ENCODE assay signal across 8 cellular contexts in the genomic region with DNA sequence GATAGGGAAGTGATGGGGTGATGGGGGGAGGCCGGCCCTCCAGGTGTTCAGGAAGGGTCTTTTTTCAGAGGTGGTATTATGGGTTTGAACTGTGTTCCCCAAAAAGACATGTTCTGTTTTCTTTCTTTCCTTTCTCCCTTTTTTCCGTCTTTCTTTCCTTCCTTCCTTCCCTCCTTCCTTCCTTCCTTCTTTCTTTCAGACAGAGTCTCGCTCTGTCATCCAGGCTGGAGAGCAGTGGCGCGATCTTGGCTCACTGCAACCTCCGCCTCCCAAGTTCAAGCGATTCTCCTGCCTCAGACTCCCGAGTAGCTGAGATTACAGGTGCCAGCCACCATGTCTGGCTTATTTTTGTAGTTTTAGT. TPM values are rescaled to one million over a fixed set of nuclear protein-coding genes. Genes with fewer than 3 reads are reported as not detected.
DNase-seq lines count a peak whose midpoint lies in the region; ATAC-seq and TF ChIP-seq lines count a peak whose summit lies in the region.
"Not testable (repeated sequence)": the region's sequence is repeated elsewhere in the genome, so short reads cannot be mapped to it uniquely, and the experiment has no call there.

No MANE protein-coding gene starts in this region.

- not testable (repeated sequence) for H2AFZ ChIP-seq in HCT116 (ENCODE audit: low read depth, low read length, poor library complexity, severe bottlenecking); OCI-LY3 (ENCODE audit: low read depth, low read length)

- H3K9me2 ChIP-seq in HCT116 (ENCODE audit: insufficient read depth) = not testable (repeated sequence)

- peaks cover 15% of the 10 kb centered on the region for H3K79me2 ChIP-seq in HCT116 (ENCODE audit: insufficient read depth, low read length)
- H3K79me2 ChIP-seq in OCI-LY3 (ENCODE audit: low read length) = peaks cover 14% of the 10 kb centered on the region

- H3K4me3 ChIP-seq in BLaER1; HCT116 (replicated peaks in 1 of 2; ENCODE audit: low read depth in 1 of 2, low read length in 2 of 2); OCI-LY3 (ENCODE audit: low read length); WERI-Rb-1 (ENCODE audit: low read depth, low read length); endodermal cell (ENCODE audit: low read length); psoas muscle: not testable (repeated sequence)

- not testable (repeated sequence) for DNase-seq in HCT116 (ENCODE audit: low read depth, low spot score); WERI-Rb-1; endodermal cell; memory B cell (ENCODE audit: low spot score in 2 of 2); psoas muscle
- peak; percentile 22 for DNase-seq in germinal center (ENCODE audit: low spot score)

- TF ChIP-seq CTCF in HCT116 (IDR thresholded peaks at IDR 0.05 in 2 of 3, conservative IDR thresholded peaks at IDR 0.05 in 1 of 3; ENCODE audit: borderline replicate concordance in 1 of 3, insufficient read depth in 1 of 3, low read depth in 2 of 3, low read length in 2 of 3); OCI-LY3 (IDR thresholded peaks at IDR 0.05; ENCODE audit: low read depth, low read length); WERI-Rb-1 (IDR thresholded peaks at IDR 0.05; ENCODE audit: low read depth, low read length); endodermal cell (conservative IDR thresholded peaks at IDR 0.05); psoas muscle (IDR thresholded peaks at IDR 0.05): not testable (repeated sequence)

- peak overlapping the region; percentile 77 for H3K27ac Mint-ChIP-seq in endodermal cell
- not testable (repeated sequence) for H3K27ac Mint-ChIP-seq in memory B cell

- not testable (repeated sequence) for ATAC-seq in HCT116; memory B cell (ENCODE audit: low read depth); psoas muscle

- POLR2A ChIA-PET in HCT116 (lab: Charles Lee) = not testable (repeated sequence)

- H3K9me3 ChIP-seq in BLaER1 = peaks cover 13% of the 10 kb centered on the region
- not testable (repeated sequence) for H3K9me3 ChIP-seq in HCT116 (ENCODE audit: control insufficient read depth in 1 of 2, insufficient read depth in 1 of 2, low read depth in 1 of 2, low read length in 2 of 2); OCI-LY3 (ENCODE audit: insufficient read depth, low read length); WERI-Rb-1 (ENCODE audit: severe bottlenecking); endodermal cell (ENCODE audit: control insufficient read depth, low read length); psoas muscle

- CTCF ChIA-PET in HCT116 (lab: Charles Lee) = interaction anchor here (1.3 kb wide), 1 partner anchor 85 kb away, joined by 3 read pairs; no protein-coding TSS in a partner anchor

- not testable (repeated sequence) for H3K27me3 ChIP-seq in BLaER1; HCT116 (ENCODE audit: insufficient read depth, low read length); OCI-LY3 (ENCODE audit: low read depth, low read length); WERI-Rb-1 (ENCODE audit: insufficient read depth, low read depth, severe bottlenecking); endodermal cell (ENCODE audit: control insufficient read depth, insufficient read depth, low read length, poor library complexity, severe bottlenecking); psoas muscle (ENCODE audit: insufficient read depth in 3 of 3, low read length in 2 of 3)

- H3K4me1 Mint-ChIP-seq in endodermal cell (peaks cover 13% of the 10 kb centered on the region), memory B cell (peaks cover 17% of the 10 kb centered on the region)

- H3K36me3 Mint-ChIP-seq in endodermal cell (ENCODE audit: low read depth); memory B cell: not testable (repeated sequence)

- H3K36me3 ChIP-seq in BLaER1; HCT116 (ENCODE audit: control insufficient read depth in 1 of 2, insufficient read depth in 2 of 2, low read length in 2 of 2); OCI-LY3 (replicated peaks; ENCODE audit: low read depth, low read length); WERI-Rb-1; endodermal cell (ENCODE audit: control insufficient read depth, insufficient read depth, low read length); psoas muscle (ENCODE audit: insufficient read depth in 1 of 2, low read depth in 1 of 2): not testable (repeated sequence)

- not testable (repeated sequence) for TF ChIP-seq POLR2A in HCT116 (IDR thresholded peaks at IDR 0.05; ENCODE audit: borderline replicate concordance, extremely low read depth, insufficient read depth, insufficient read length)

- 93 to 94% methylated on average over 7 to 8 of the region's 8 CpGs for WGBS in endodermal cell (ENCODE audit: insufficient coverage in 1 of 2, insufficient read length in 1 of 2), 2 experiments
- WGBS in psoas muscle, 3 donors = 81 to 87% (median 85%) methylated on average over 8 of the region's 8 CpGs

- peaks cover 16% of the 10 kb centered on the region for H3K9me3 Mint-ChIP-seq in endodermal cell
- H3K9me3 Mint-ChIP-seq in memory B cell = not testable (repeated sequence)

- peaks cover 13% of the 10 kb centered on the region for H3K27me3 Mint-ChIP-seq in endodermal cell (ENCODE audit: insufficient read depth)
- not testable (repeated sequence) for H3K27me3 Mint-ChIP-seq in memory B cell

- RAD21 ChIA-PET in HCT116 (lab: Charles Lee; ENCODE audit: low non-redundant PET in 1 of 2, low total read pairs in 2 of 2, uncharacterized antibody in 2 of 2, unreplicated experiment in 2 of 2) = not testable (repeated sequence)

- intact Hi-C loops in HCT116 (cut with micrococcal nuclease); psoas muscle (cut with DNase I): not testable (repeated sequence)

- H3K27ac ChIP-seq in BLaER1; HCT116 (ENCODE audit: low read depth, low read length): not testable (repeated sequence)
- H3K27ac ChIP-seq in OCI-LY3 (ENCODE audit: low read length) = peak overlapping the region; percentile 68; the same call in 1 of the 2 replicates
- H3K27ac ChIP-seq in WERI-Rb-1 = peak overlapping the region; percentile 80
- H3K27ac ChIP-seq in endodermal cell (ENCODE audit: low read depth, low read length) = peak overlapping the region; percentile 82
- H3K27ac ChIP-seq in psoas muscle = peak overlapping the region; percentile 94

- H3K4me1 ChIP-seq in BLaER1 (peaks cover 35% of the 10 kb centered on the region), HCT116 (ENCODE audit: control insufficient read depth in 1 of 2, insufficient read depth in 2 of 2, low read length in 2 of 2) (peaks cover 9 to 39% of the 10 kb centered on the region in 2 experiments; a peak in 3 of 4 replicates), OCI-LY3 (ENCODE audit: low read length) (peaks cover 40% of the 10 kb centered on the region)
- not testable (repeated sequence) for H3K4me1 ChIP-seq in endodermal cell (ENCODE audit: control insufficient read depth, insufficient read depth, low read length); psoas muscle

- TF ChIP-seq RAD21 in HCT116 (IDR thresholded peaks at IDR 0.05; ENCODE audit: low read depth) = not testable (repeated sequence)

- not testable (repeated sequence) for H3K4me3 Mint-ChIP-seq in endodermal cell
- peak overlapping the region; percentile 55 for H3K4me3 Mint-ChIP-seq in memory B cell

- BruUV-seq in HCT116 (replicated peaks; lab: Mats Ljungman, UMichigan) = not testable (repeated sequence)

- H3K4me2 ChIP-seq in BLaER1 (peak overlapping the region; percentile 49), HCT116 (ENCODE audit: low read length) (peak overlapping the region; percentile 9), OCI-LY3 (ENCODE audit: low read length) (peak overlapping the region; percentile 64)

- not testable (repeated sequence) for H4K20me1 ChIP-seq in BLaER1; HCT116 (ENCODE audit: insufficient read depth); OCI-LY3 (ENCODE audit: insufficient read depth, low read length)

- H3K9ac ChIP-seq in BLaER1 (0 out of 2 replicates have a peak overlapping the region, but pooled peaks have one; percentile 1), endodermal cell (ENCODE audit: extremely low read depth, low read length, poor library complexity, severe bottlenecking) (peak overlapping the region; percentile 44)
- H3K9ac ChIP-seq in HCT116 (ENCODE audit: low read length); OCI-LY3 (ENCODE audit: low read length): not testable (repeated sequence)

RNA-seq across cellular contexts. Expression of gene TMEM120B, which starts 3.5 kb away (rescaled TPM):
- total RNA-seq in HCT116 (2021; ENCODE audit: unreplicated experiment) (20.5 TPM), endodermal cell (10 to 100 TPM; 21.8 to 25.3 TPM), psoas muscle (10 to 100 TPM; 11.4 to 21.2 (median 15.5) TPM)
- polyA plus RNA-seq in HCT116 (2012) = 12.0 and 12.5 TPM in 2 replicates
- polyA plus RNA-seq in endodermal cell (2013, experiment 1 of 2) = 11.6 TPM
- polyA plus RNA-seq in endodermal cell (2013, experiment 2 of 2) = 8.8 TPM
- polyA plus RNA-seq in psoas muscle = 10 to 100 TPM; 11.0 to 29.7 (median 12.7) TPM

RNA-seq across cellular contexts. Expression of gene MORN3, which starts 39.6 kb away (rescaled TPM):
- total RNA-seq in HCT116 (2021; ENCODE audit: unreplicated experiment) (0.34 TPM), endodermal cell (1 to 10 TPM; 1.4 to 1.6 TPM), psoas muscle (not detected)
- 0.49 and 0.70 TPM in 2 replicates for polyA plus RNA-seq in HCT116 (2012)
- polyA plus RNA-seq in endodermal cell (2013, experiment 1 of 2) = 0.96 TPM
- 0.79 TPM for polyA plus RNA-seq in endodermal cell (2013, experiment 2 of 2)
- under 1 TPM in 2 of 3 donors, not detected in 1; under 0.01 to 0.12 TPM for polyA plus RNA-seq in psoas muscle

Comparison
In these comparisons a context has a peak if more than half of its experiments do, and no peak if none do; other contexts are left out.
1. H3K4me2 ChIP-seq: peak in every context shown above with its lines; median percentile 64 in OCI-LY3; 49 in BLaER1; 9 in HCT116.